17 cellular contexts compared by ENCODE assay signal in the genomic region with DNA sequence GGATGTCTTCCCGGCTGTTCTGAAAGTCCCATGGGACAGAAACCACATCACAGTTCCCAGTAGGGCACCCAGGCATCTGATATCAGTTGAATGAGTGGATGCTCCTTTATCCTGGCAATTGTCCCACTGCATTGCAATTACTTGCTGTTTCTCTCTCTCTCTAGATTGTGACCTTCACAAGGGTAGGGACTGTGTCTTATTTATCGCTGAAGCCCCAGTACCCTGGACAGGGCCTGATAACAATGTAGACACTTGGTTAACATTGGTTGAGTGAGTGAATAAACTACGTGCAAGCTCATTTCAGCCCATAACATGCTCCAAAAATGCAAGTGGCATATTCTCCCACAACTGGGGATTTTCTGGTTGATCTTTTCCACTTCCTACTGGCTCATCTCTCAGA.
"Had no signal": no experiment of that assay in that cellular context is flagged by ENCODE, and none has a peak within 500 bp of the region (broad histone marks: within the 10 kb centered on the region; RNA-seq: fewer than 3 reads in every experiment).

No MANE protein-coding gene starts in this region.

- H3K27ac ChIP-seq: heart right ventricle, pancreas, thoracic aorta had no signal

- H3K36me3 ChIP-seq: heart right ventricle, pancreas, thoracic aorta had no signal

- H3K4me3 ChIP-seq: heart right ventricle, pancreas, thoracic aorta had no signal

- ATAC-seq: pancreas; stimulated activated naive B cell treated with anti-CD40 and anti-IgM and Interleukin-4, amounts not matched to agents 10 μg/mL and 1 μg/mL and 100 μg/mL, for 72 hours; stimulated activated naive CD8-positive, alpha-beta T cell treated with anti-CD3 and anti-CD28 coated beads, Interleukin-15, amount 100 ng/mL, for 72 hours had no signal

- DNase-seq: effector memory CD4-positive, alpha-beta T cell; heart right ventricle; kidney; left cardiac atrium; mesendoderm; naive B cell; occipital lobe; pancreas; right cardiac atrium; stimulated activated CD4-positive, alpha-beta T cell treated with anti-CD3 and anti-CD28 coated beads, Interleukin-2, amount 100 ng/mL, for 24 hours; stimulated activated CD4-positive, alpha-beta T cell treated with anti-CD3 and anti-CD28 coated beads, Interleukin-4, amount 100 ng/mL, for 4 hours; stimulated activated naive B cell treated with anti-CD40 and anti-IgM and Interleukin-4, amounts not matched to agents 10 μg/mL and 1 μg/mL and 100 μg/mL, for 72 hours; stimulated activated naive CD8-positive, alpha-beta T cell treated with anti-CD3 and anti-CD28 coated beads, Interleukin-15, amount 100 ng/mL, for 72 hours; trophoblast cell had no signal

- H3K9me3 ChIP-seq: heart right ventricle, pancreas, thoracic aorta had no signal

- H3K27me3 ChIP-seq: heart right ventricle, pancreas had no signal

- H3K4me1 ChIP-seq: pancreas had no signal

- FAIRE-seq: endometrium, frontal cortex, kidney, pancreas had no signal
